ENCODE assay signal across 28 cellular contexts in the genomic region with DNA sequence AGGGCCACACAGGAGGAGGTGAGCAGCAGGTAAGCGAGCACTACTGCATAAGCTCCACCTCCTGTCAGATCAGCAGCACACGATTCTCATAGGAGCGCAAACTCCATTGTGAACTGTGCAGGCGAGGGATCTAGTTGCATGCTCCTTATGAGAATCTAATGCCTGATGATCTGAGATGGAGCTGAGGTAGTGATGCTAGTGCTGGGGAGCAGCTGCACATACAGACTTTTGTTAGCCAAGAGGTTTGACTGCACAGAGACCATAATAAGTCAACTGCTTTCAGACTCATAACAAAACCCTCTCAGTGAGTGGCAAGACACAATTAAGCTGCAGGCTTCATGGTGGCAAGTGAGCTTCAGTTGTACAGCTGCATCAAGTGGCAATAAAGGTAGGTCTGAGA.
"Had no signal": no experiment of that assay in that cellular context is flagged by ENCODE, and none has a peak within 500 bp of the region (broad histone marks: within the 10 kb centered on the region; RNA-seq: fewer than 3 reads in every experiment).

No MANE protein-coding gene starts in this region.

- H3K27me3 ChIP-seq: ascending aorta, MG63 had no signal

- DNase-seq: activated CD4-positive, alpha-beta T cell treated with anti-CD3 and anti-CD28 coated beads for 36 hours; activated CD4-positive, alpha-beta T cell treated with anti-CD3 and anti-CD28 coated beads, Interleukin-2, amount 10 ng/mL, durations not matched to agents 7 days and 5 days; activated CD4-positive, alpha-beta T cell treated with anti-CD3 and anti-CD28 coated beads, Interleukin-2, amount 50 U/mL, for 48 hours; activated CD8-positive, alpha-beta T cell treated with anti-CD3 and anti-CD28 coated beads, Interleukin-2, amount 10 ng/mL, durations not matched to agents 7 days and 5 days; activated gamma-delta T cell; activated naive CD4-positive, alpha-beta T cell treated with Interleukin-2 at 50 U/mL for 16 hours; activated naive CD8-positive, alpha-beta T cell treated with anti-CD3 and anti-CD28 coated beads, Interleukin-2, amount 10 ng/mL, durations not matched to agents 7 days and 5 days; activated T-cell treated with anti-CD3 and anti-CD28 coated beads, Interleukin-2, amount 50 U/mL, for 24 hours; amygdala; Kasumi-1; KG1; MG63; NCI-H1048; NCI-H1436 treated with DMSO at 0.1 percent for 48 hours; NCI-H1694 treated with DMSO at 0.1 percent for 48 hours; NCI-H2029; NCI-H345; NCI-H524 treated with DMSO at 0.1 percent for 48 hours; NCI-H774; SHP77; SJCRH30; T1000 had no signal

- H3K4me3 Mint-ChIP-seq: activated CD4-positive, alpha-beta T cell treated with anti-CD3 and anti-CD28 coated beads for 36 hours; activated CD4-positive, alpha-beta T cell treated with anti-CD3 and anti-CD28 coated beads, Interleukin-2, amount 10 ng/mL, durations not matched to agents 7 days and 5 days; activated CD8-positive, alpha-beta T cell treated with anti-CD3 and anti-CD28 coated beads, Interleukin-2, amount 10 ng/mL, durations not matched to agents 7 days and 5 days; activated naive CD4-positive, alpha-beta T cell treated with anti-CD3 and anti-CD28 coated beads, Interleukin-2, amount 50 U/mL, for 24 hours; activated naive CD8-positive, alpha-beta T cell treated with anti-CD3 and anti-CD28 coated beads, Interleukin-2, amount 10 ng/mL, durations not matched to agents 7 days and 5 days; activated T-cell treated with anti-CD3 and anti-CD28 coated beads, Interleukin-2, amount 50 U/mL, for 24 hours had no signal

- H3K36me3 ChIP-seq: ascending aorta, MG63, SJCRH30 had no signal

- H3K9me3 ChIP-seq: ascending aorta, MG63, SJCRH30 had no signal

- H3K4me1 ChIP-seq: SJCRH30 had no signal

- H3K4me3 ChIP-seq: ascending aorta, MG63, SJCRH30, SK-N-MC had no signal

- H3K4me1 Mint-ChIP-seq: activated CD4-positive, alpha-beta T cell treated with anti-CD3 and anti-CD28 coated beads for 36 hours; activated CD4-positive, alpha-beta T cell treated with anti-CD3 and anti-CD28 coated beads, Interleukin-2, amount 10 ng/mL, durations not matched to agents 7 days and 5 days; activated naive CD4-positive, alpha-beta T cell treated with anti-CD3 and anti-CD28 coated beads, Interleukin-2, amount 50 U/mL, for 24 hours; activated naive CD8-positive, alpha-beta T cell treated with anti-CD3 and anti-CD28 coated beads, Interleukin-2, amount 10 ng/mL, durations not matched to agents 7 days and 5 days had no signal

- H3K9me3 Mint-ChIP-seq: activated CD4-positive, alpha-beta T cell treated with anti-CD3 and anti-CD28 coated beads, Interleukin-2, amount 10 ng/mL, durations not matched to agents 7 days and 5 days; activated naive CD4-positive, alpha-beta T cell treated with anti-CD3 and anti-CD28 coated beads, Interleukin-2, amount 50 U/mL, for 24 hours; activated naive CD8-positive, alpha-beta T cell treated with anti-CD3 and anti-CD28 coated beads, Interleukin-2, amount 10 ng/mL, durations not matched to agents 7 days and 5 days; activated T-cell treated with anti-CD3 and anti-CD28 coated beads, Interleukin-2, amount 50 U/mL, for 24 hours; activated T-helper 2 cell treated with anti-CD3 and anti-CD28 coated beads, Interferon-gamma antibody, Interleukin-2, Interleukin-4, amounts not matched to agents 10 μg/mL and 5 μg/mL and 100 μg/mL, durations not matched to agents 14 hours and 24 hours and 36 hours had no signal

- H3K27ac ChIP-seq: ascending aorta, SJCRH30, SK-N-MC had no signal

- H3K36me3 Mint-ChIP-seq: activated naive CD4-positive, alpha-beta T cell treated with anti-CD3 and anti-CD28 coated beads, Interleukin-2, amount 50 U/mL, for 24 hours; activated naive CD8-positive, alpha-beta T cell treated with anti-CD3 and anti-CD28 coated beads, Interleukin-2, amount 10 ng/mL, durations not matched to agents 7 days and 5 days had no signal

- ATAC-seq: activated CD4-positive, alpha-beta T cell treated with anti-CD3 and anti-CD28 coated beads for 36 hours; activated CD4-positive, CD25-positive, alpha-beta regulatory T cell treated with anti-CD3 and anti-CD28 coated beads, Interleukin-2, amount 50 U/mL, for 24 hours; activated CD8-positive, alpha-beta T cell treated with anti-CD3 and anti-CD28 coated beads, Interleukin-2, amount 10 ng/mL, durations not matched to agents 7 days and 5 days; Panc1 had no signal

- H3K27ac Mint-ChIP-seq: activated CD4-positive, alpha-beta T cell treated with anti-CD3 and anti-CD28 coated beads for 36 hours; activated CD4-positive, alpha-beta T cell treated with anti-CD3 and anti-CD28 coated beads, Interleukin-2, amount 10 ng/mL, durations not matched to agents 7 days and 5 days; activated CD8-positive, alpha-beta T cell treated with anti-CD3 and anti-CD28 coated beads, Interleukin-2, amount 10 ng/mL, durations not matched to agents 7 days and 5 days; activated naive CD4-positive, alpha-beta T cell treated with anti-CD3 and anti-CD28 coated beads, Interleukin-2, amount 50 U/mL, for 24 hours; activated naive CD8-positive, alpha-beta T cell treated with anti-CD3 and anti-CD28 coated beads, Interleukin-2, amount 10 ng/mL, durations not matched to agents 7 days and 5 days; activated T-cell treated with anti-CD3 and anti-CD28 coated beads, Interleukin-2, amount 50 U/mL, for 24 hours; activated T-helper 2 cell treated with anti-CD3 and anti-CD28 coated beads, Interferon-gamma antibody, Interleukin-2, Interleukin-4, amounts not matched to agents 10 μg/mL and 5 μg/mL and 100 μg/mL, durations not matched to agents 14 hours and 24 hours and 36 hours had no signal
